Comparison of ENCODE assay signal across 31 cellular contexts in the genomic region with DNA sequence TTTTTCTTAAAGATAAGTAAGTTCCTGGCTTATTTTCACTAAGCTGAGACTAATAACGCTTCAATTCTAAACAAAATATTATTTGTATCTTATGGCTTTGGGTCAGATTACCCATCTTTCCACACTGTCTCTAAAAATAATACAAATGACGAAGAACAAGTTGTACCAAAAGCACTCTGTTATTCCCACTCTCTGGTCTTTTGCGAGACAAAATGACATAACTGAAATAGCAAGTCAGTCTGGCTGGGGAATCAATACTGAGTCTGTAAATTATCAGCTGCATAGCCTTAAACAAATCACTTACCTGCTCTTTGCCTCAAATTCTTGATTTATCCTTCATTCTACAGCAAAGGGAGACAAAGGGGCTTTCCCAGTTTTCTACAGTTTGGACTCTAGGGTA. TPM values are rescaled to one million over a fixed set of nuclear protein-coding genes. Genes with fewer than 3 reads are reported as not detected.
DNase-seq lines count a peak whose midpoint lies in the region; ATAC-seq and TF ChIP-seq lines count a peak whose summit lies in the region.
"Had no signal": no experiment of that assay in that cellular context is flagged by ENCODE, and none has a peak within 500 bp of the region (broad histone marks: within the 10 kb centered on the region; RNA-seq: fewer than 3 reads in every experiment).

No MANE protein-coding gene starts in this region.

- H3K4me3 Mint-ChIP-seq in nephron: no peak overlapping the region
- no peak overlapping the region for H3K4me3 Mint-ChIP-seq in WTC11
- H3K4me3 Mint-ChIP-seq: activated CD8-positive, alpha-beta T cell treated with anti-CD3 and anti-CD28 coated beads for 36 hours had no signal

- H3K4me1 ChIP-seq in thoracic aorta (ENCODE audit: control insufficient read depth in 1 of 2, low read depth in 2 of 2): peaks cover 16 to 33% of the 10 kb centered on the region in 2 donors
- H3K4me1 ChIP-seq: psoas muscle had no signal

- no peak for ATAC-seq in thoracic aorta (ENCODE audit: insufficient number of reproducible peaks, low FRiP score, low read depth)
- ATAC-seq in WTC11: no peak
- no peak for ATAC-seq in GM19452 (IDR thresholded peaks at IDR 0.05; ENCODE audit: unreplicated experiment)
- ATAC-seq in GM18517 (IDR thresholded peaks at IDR 0.05; ENCODE audit: unreplicated experiment): no peak
- no peak for ATAC-seq in HG02973 (IDR thresholded peaks at IDR 0.05; ENCODE audit: unreplicated experiment)
- ATAC-seq: activated CD8-positive, alpha-beta T cell treated with anti-CD3 and anti-CD28 coated beads for 36 hours; HCT116; psoas muscle had no signal

- H3K9me3 ChIP-seq in thoracic aorta: no peaks in the 10 kb centered on the region
- H3K9me3 ChIP-seq: Caco-2, psoas muscle had no signal

- TF ChIP-seq CTCF in choroid plexus epithelial cell (conservative IDR thresholded peaks at IDR 0.05; ENCODE audit: low read depth, low read length): no peak
- TF ChIP-seq CTCF in nephron (IDR thresholded peaks at IDR 0.05; ENCODE audit: unreplicated experiment in 3 of 3): no peak
- no peak for TF ChIP-seq CTCF in thoracic aorta (IDR thresholded peaks at IDR 0.05)
- no peak for TF ChIP-seq CTCF in WTC11 (IDR thresholded peaks at IDR 0.05)

- H3K36me3 Mint-ChIP-seq in nephron (ENCODE audit: low read depth): no peaks in the 10 kb centered on the region
- H3K36me3 Mint-ChIP-seq in WTC11: no peaks in the 10 kb centered on the region

- DNase-seq in LHCN-M2 (ENCODE audit: low read depth) (peak; percentile 23), choroid plexus epithelial cell (ENCODE audit: low read depth) (peak; percentile 69), thoracic aorta (ENCODE audit: low spot score) (no peak), WTC11 (ENCODE audit: low spot score) (no peak)
- DNase-seq: activated CD8-positive, alpha-beta T cell treated with anti-CD3 and anti-CD28 coated beads for 36 hours; activated effector memory CD4-positive, alpha-beta T cell treated with anti-CD3 and anti-CD28 coated beads, Interleukin-2, amount 50 U/mL, for 16 hours; activated T-cell treated with anti-CD3 and anti-CD28 coated beads for 4 hours; Caco-2; DMS79 treated with DMSO at 0.1 percent for 48 hours; effector CD4-positive, alpha-beta T cell; GF-D8; islet precursor cell; KG1; MM.1S; NCI-H1417; NCI-H2029 treated with DMSO at 0.1 percent for 48 hours; NCI-H69; psoas muscle; stimulated activated CD4-positive, alpha-beta T cell treated with anti-CD3 and anti-CD28 coated beads, Interleukin-2, amount 100 ng/mL, for 24 hours had no signal

- peak overlapping the region; percentile 34 to 43 for H3K27ac ChIP-seq in thoracic aorta
- H3K27ac ChIP-seq: C4-2B, epithelial cell of prostate, psoas muscle had no signal

- H3K4me3 ChIP-seq in choroid plexus epithelial cell (ENCODE audit: low read depth, low read length) (no peak overlapping the region), thoracic aorta (no peak overlapping the region)
- H3K4me3 ChIP-seq: lung, psoas muscle had no signal

- CTCF ChIA-PET in WTC11 (lab: Charles Lee): no interaction called here

- no peaks in the 10 kb centered on the region for H3K27me3 ChIP-seq in thoracic aorta (replicated peaks; ENCODE audit: insufficient read depth)

- no peaks in the 10 kb centered on the region for H3K36me3 ChIP-seq in thoracic aorta

- peak overlapping the region; percentile 92 to 95 (median 95) for H3K27ac Mint-ChIP-seq in nephron
- H3K27ac Mint-ChIP-seq in WTC11: no peak overlapping the region
- H3K27ac Mint-ChIP-seq: activated CD8-positive, alpha-beta T cell treated with anti-CD3 and anti-CD28 coated beads for 36 hours had no signal

- POLR2A ChIA-PET in WTC11 (lab: Charles Lee): no interaction called here

- peaks cover 39% of the 10 kb centered on the region for H3K4me1 Mint-ChIP-seq in nephron
- H3K4me1 Mint-ChIP-seq in WTC11: 0 out of 2 replicates have a peak, but pooled peaks cover 5% of the 10 kb centered on the region

- H3K9me3 Mint-ChIP-seq in nephron (no peaks in the 10 kb centered on the region), WTC11 (no peaks in the 10 kb centered on the region)
- H3K9me3 Mint-ChIP-seq: activated CD8-positive, alpha-beta T cell treated with anti-CD3 and anti-CD28 coated beads for 36 hours had no signal

- H3K27me3 Mint-ChIP-seq in nephron (ENCODE audit: low read depth) (no peaks in the 10 kb centered on the region), WTC11 (ENCODE audit: low read depth) (no peaks in the 10 kb centered on the region)

TF ChIP-seq in WTC11, 78 proteins besides CTCF, POLR2A, EP300 and RAD21 (continues in another document):
- TF ChIP-seq, protein P1, sequence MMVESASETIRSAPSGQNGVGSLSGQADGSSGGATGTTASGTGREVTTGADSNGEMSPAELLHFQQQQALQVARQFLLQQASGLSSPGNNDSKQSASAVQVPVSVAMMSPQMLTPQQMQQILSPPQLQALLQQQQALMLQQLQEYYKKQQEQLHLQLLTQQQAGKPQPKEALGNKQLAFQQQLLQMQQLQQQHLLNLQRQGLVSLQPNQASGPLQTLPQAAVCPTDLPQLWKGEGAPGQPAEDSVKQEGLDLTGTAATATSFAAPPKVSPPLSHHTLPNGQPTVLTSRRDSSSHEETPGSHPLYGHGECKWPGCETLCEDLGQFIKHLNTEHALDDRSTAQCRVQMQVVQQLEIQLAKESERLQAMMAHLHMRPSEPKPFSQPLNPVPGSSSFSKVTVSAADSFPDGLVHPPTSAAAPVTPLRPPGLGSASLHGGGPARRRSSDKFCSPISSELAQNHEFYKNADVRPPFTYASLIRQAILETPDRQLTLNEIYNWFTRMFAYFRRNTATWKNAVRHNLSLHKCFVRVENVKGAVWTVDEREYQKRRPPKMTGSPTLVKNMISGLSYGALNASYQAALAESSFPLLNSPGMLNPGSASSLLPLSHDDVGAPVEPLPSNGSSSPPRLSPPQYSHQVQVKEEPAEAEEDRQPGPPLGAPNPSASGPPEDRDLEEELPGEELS (CRISPR knock-in tag; IDR thresholded peaks at IDR 0.05): no peak
- TF ChIP-seq, protein P2, sequence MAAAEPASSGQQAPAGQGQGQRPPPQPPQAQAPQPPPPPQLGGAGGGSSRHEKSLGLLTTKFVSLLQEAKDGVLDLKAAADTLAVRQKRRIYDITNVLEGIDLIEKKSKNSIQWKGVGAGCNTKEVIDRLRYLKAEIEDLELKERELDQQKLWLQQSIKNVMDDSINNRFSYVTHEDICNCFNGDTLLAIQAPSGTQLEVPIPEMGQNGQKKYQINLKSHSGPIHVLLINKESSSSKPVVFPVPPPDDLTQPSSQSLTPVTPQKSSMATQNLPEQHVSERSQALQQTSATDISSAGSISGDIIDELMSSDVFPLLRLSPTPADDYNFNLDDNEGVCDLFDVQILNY (CRISPR knock-in tag; IDR thresholded peaks at IDR 0.05): no peak
- TF ChIP-seq, protein P3, sequence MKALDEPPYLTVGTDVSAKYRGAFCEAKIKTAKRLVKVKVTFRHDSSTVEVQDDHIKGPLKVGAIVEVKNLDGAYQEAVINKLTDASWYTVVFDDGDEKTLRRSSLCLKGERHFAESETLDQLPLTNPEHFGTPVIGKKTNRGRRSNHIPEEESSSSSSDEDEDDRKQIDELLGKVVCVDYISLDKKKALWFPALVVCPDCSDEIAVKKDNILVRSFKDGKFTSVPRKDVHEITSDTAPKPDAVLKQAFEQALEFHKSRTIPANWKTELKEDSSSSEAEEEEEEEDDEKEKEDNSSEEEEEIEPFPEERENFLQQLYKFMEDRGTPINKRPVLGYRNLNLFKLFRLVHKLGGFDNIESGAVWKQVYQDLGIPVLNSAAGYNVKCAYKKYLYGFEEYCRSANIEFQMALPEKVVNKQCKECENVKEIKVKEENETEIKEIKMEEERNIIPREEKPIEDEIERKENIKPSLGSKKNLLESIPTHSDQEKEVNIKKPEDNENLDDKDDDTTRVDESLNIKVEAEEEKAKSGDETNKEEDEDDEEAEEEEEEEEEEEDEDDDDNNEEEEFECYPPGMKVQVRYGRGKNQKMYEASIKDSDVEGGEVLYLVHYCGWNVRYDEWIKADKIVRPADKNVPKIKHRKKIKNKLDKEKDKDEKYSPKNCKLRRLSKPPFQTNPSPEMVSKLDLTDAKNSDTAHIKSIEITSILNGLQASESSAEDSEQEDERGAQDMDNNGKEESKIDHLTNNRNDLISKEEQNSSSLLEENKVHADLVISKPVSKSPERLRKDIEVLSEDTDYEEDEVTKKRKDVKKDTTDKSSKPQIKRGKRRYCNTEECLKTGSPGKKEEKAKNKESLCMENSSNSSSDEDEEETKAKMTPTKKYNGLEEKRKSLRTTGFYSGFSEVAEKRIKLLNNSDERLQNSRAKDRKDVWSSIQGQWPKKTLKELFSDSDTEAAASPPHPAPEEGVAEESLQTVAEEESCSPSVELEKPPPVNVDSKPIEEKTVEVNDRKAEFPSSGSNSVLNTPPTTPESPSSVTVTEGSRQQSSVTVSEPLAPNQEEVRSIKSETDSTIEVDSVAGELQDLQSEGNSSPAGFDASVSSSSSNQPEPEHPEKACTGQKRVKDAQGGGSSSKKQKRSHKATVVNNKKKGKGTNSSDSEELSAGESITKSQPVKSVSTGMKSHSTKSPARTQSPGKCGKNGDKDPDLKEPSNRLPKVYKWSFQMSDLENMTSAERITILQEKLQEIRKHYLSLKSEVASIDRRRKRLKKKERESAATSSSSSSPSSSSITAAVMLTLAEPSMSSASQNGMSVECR (CRISPR knock-in tag; IDR thresholded peaks at IDR 0.05; ENCODE audit: borderline replicate concordance): no peak
- no peak for TF ChIP-seq NFATC4 (CRISPR knock-in tag; IDR thresholded peaks at IDR 0.05)
- TF ChIP-seq, protein P4, sequence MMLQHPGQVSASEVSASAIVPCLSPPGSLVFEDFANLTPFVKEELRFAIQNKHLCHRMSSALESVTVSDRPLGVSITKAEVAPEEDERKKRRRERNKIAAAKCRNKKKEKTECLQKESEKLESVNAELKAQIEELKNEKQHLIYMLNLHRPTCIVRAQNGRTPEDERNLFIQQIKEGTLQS (CRISPR knock-in tag; conservative IDR thresholded peaks at IDR 0.05): no peak
- TF ChIP-seq, protein P5, sequence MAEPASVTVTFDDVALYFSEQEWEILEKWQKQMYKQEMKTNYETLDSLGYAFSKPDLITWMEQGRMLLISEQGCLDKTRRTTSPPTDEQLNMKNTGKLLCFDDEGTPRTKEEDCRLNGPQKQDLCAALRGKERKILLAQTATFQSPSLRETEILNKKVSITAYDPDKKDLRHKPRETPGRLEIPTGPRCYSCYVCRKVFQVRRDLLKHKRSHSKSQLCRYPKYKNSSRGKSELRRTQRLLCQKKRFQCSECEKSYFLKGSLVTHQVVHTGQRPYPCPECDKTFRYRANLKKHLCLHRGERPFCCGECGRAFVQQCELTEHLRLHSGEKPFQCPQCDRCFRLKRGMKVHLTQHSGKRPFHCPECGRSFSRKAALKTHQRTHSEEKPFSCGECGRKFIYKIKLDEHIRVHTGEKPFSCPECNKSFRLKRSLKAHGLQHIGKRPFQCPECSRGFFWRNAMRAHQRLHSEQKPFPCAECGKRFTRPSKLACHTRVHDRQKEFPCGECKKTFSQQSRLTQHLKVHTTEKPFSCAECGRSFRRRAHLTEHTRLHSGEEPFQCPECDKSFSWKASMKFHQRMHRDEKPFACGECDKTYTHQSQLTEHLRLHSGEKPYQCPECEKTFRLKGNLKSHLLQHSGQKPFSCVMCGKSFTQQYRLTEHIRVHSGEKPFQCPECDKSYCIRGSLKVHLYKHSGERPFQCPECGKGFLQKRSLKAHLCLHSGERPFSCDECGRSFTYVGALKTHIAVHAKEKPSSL (CRISPR knock-in tag; conservative IDR thresholded peaks at IDR 0.05): no peak

RNA-seq across cellular contexts. Expression of a gene that starts 40.9 kb away (rescaled TPM):
- not detected in 2 replicates for total RNA-seq in LHCN-M2 (2014; rRNA removed)
- polyA plus RNA-seq in LHCN-M2 (2012): 0.04 TPM
- total RNA-seq in thoracic aorta: under 1 TPM in 1 of 2 donors, not detected in 1; 0.27 TPM
- 1.3 to 1.6 TPM (median 1.5 TPM) in 3 replicates for total RNA-seq in WTC11 (2021)
- total RNA-seq: activated CD8-positive, alpha-beta T cell treated with anti-CD3 and anti-CD28 coated beads for 36 hours; neural crest cell; SK-MEL-5; subcutaneous adipose tissue; T-helper 1 cell treated with Interleukin-12 subunit alpha and Interleukin-12 subunit beta and Interleukin-4 antibody, amounts not matched to agents 30 ng/mL and 1 ng/mL, for 36 hours had no signal

Comparison
In these comparisons a context has a peak if more than half of its experiments do, and no peak if none do; other contexts are left out.
1. DNase-seq: peak in LHCN-M2 (single experiment) and choroid plexus epithelial cell (single experiment); none in thoracic aorta (single experiment) and WTC11 (single experiment).